ENCODE assay signal across 19 cellular contexts in genomic region chr1:230826166-230826875, GRCh38. TPM values are rescaled to one million over a fixed set of nuclear protein-coding genes. Genes with fewer than 3 reads are reported as not detected.
DNase-seq lines count a peak whose midpoint lies in the region; ATAC-seq, FAIRE-seq and TF ChIP-seq lines count a peak whose summit lies in the region.
"Had no signal": no experiment of that assay in that cellular context is flagged by ENCODE, and none has a peak within 500 bp of the region (broad histone marks: within the 10 kb centered on the region; RNA-seq: fewer than 3 reads in every experiment).

No MANE protein-coding gene starts in this region.

- H3K9me3 ChIP-seq in right lobe of liver (no peaks in the 10 kb centered on the region), HepG2 (ENCODE audit: low read length) (no peaks in the 10 kb centered on the region), endodermal cell (ENCODE audit: control insufficient read depth, low read length) (no peaks in the 10 kb centered on the region), neural progenitor cell (ENCODE audit: low read depth) (no peaks in the 10 kb centered on the region), vagina (no peaks in the 10 kb centered on the region), smooth muscle cell (replicated peaks; ENCODE audit: low read depth) (no peaks in the 10 kb centered on the region)
- H3K9me3 ChIP-seq: HAP-1 had no signal

- no peak overlapping the region for H3K4me3 Mint-ChIP-seq in endodermal cell
- no peak overlapping the region for H3K4me3 Mint-ChIP-seq in neural progenitor cell
- H3K4me3 Mint-ChIP-seq: activated naive CD4-positive, alpha-beta T cell treated with anti-CD3 and anti-CD28 coated beads, Interleukin-2, amount 10 ng/mL, durations not matched to agents 7 days and 5 days; stimulated activated naive B cell treated with anti-CD40 and anti-IgM and Interleukin-4, amounts not matched to agents 10 μg/mL and 1 μg/mL and 100 μg/mL, for 72 hours had no signal

- FAIRE-seq in HepG2 (lab: Jason Lieb, UNC), result no peak

- DNase-seq in right lobe of liver (no peak), HepG2 (ENCODE audit: low spot score) (no peak), endodermal cell (peak; percentile 39), neural progenitor cell (ENCODE audit: low spot score) (no peak), vagina (ENCODE audit: extremely low spot score in 2 of 2) (peak in 1 of 2 donors; percentile 79), smooth muscle cell (lab: John Stamatoyannopoulos, UW; ENCODE audit: unreplicated experiment) (no peak), NCI-H2196 treated with DMSO at 0.1 percent for 48 hours (lab: John Stamatoyannopoulos, UW; ENCODE audit: unreplicated experiment) (no peak)
- DNase-seq: activated CD4-positive, alpha-beta T cell treated with anti-CD3 and anti-CD28 coated beads for 1 hour; activated naive CD4-positive, alpha-beta T cell treated with anti-CD3 and anti-CD28 coated beads, Interleukin-2, amount 10 ng/mL, durations not matched to agents 7 days and 5 days; effector memory CD4-positive, alpha-beta T cell; GDM1; mesendoderm; MM.1S; NCI-H2081 treated with DMSO at 0.1 percent for 48 hours; NCI-H748 treated with DMSO at 0.1 percent for 48 hours; stimulated activated naive B cell treated with anti-CD40 and anti-IgM and Interleukin-4, amounts not matched to agents 10 μg/mL and 1 μg/mL and 100 μg/mL, for 72 hours had no signal

- no TSS peak for BruUV-seq in HepG2 (replicated peaks; lab: Mats Ljungman, UMichigan)

- H3F3A ChIP-seq in neural progenitor cell (ENCODE audit: low read depth) (peaks cover 7% of the 10 kb centered on the region), smooth muscle cell (ENCODE audit: low read depth) (peaks cover 1% of the 10 kb centered on the region)

- H3K4me3 ChIP-seq in right lobe of liver (no peak overlapping the region), HepG2 (replicated peaks in 1 of 3; ENCODE audit: insufficient read depth in 1 of 3, low read depth in 2 of 3, low read length in 3 of 3) (no peak overlapping the region), endodermal cell (ENCODE audit: low read length) (no peak overlapping the region), neural progenitor cell (no peak overlapping the region), vagina (no peak overlapping the region), smooth muscle cell (no peak overlapping the region)
- H3K4me3 ChIP-seq: HAP-1 had no signal

- no peaks in the 10 kb centered on the region for H3K4me1 Mint-ChIP-seq in endodermal cell
- H3K4me1 Mint-ChIP-seq in neural progenitor cell, result peaks cover 28% of the 10 kb centered on the region
- H3K4me1 Mint-ChIP-seq: activated naive CD4-positive, alpha-beta T cell treated with anti-CD3 and anti-CD28 coated beads, Interleukin-2, amount 10 ng/mL, durations not matched to agents 7 days and 5 days; stimulated activated naive B cell treated with anti-CD40 and anti-IgM and Interleukin-4, amounts not matched to agents 10 μg/mL and 1 μg/mL and 100 μg/mL, for 72 hours had no signal

- TF ChIP-seq EP300 in HepG2 (IDR thresholded peaks at IDR 0.05; ENCODE audit: low read depth in 2 of 2, low read length in 2 of 2), result no peak
- no peak for TF ChIP-seq EP300 in HepG2 (CRISPR knock-in tag; IDR thresholded peaks at IDR 0.05; ENCODE audit: borderline replicate concordance)

- TF ChIP-seq CTCF in right lobe of liver (IDR thresholded peaks at IDR 0.05), result no peak
- TF ChIP-seq CTCF in HepG2 (CRISPR knock-in tag; IDR thresholded peaks at IDR 0.05), result no peak
- TF ChIP-seq CTCF in endodermal cell (conservative IDR thresholded peaks at IDR 0.05), result no peak
- no peak for TF ChIP-seq CTCF in neural progenitor cell (IDR thresholded peaks at IDR 0.05)
- no peak for TF ChIP-seq CTCF in vagina (IDR thresholded peaks at IDR 0.05)
- no peak for TF ChIP-seq CTCF in smooth muscle cell (IDR thresholded peaks at IDR 0.05; ENCODE audit: borderline replicate concordance, insufficient read depth, poor library complexity, severe bottlenecking)

- H3K27me3 Mint-ChIP-seq in endodermal cell (ENCODE audit: insufficient read depth) (peaks cover 4% of the 10 kb centered on the region), neural progenitor cell (ENCODE audit: insufficient read depth, low read depth) (peaks cover 2% of the 10 kb centered on the region)

- in situ Hi-C loops in HepG2 (cut with HindIII; ENCODE audit: extremely low pct_ligation_motif_present, low pct_unique_long_range_greater_than_20kb), result no loop called here

- H4K20me1 ChIP-seq in HepG2 (ENCODE audit: insufficient read depth, low read length), result no peaks in the 10 kb centered on the region
- H4K20me1 ChIP-seq in neural progenitor cell (ENCODE audit: low read depth), result no peaks in the 10 kb centered on the region
- H4K20me1 ChIP-seq in smooth muscle cell (ENCODE audit: low read depth), result no peaks in the 10 kb centered on the region

- TF ChIP-seq POLR2A in right lobe of liver (IDR thresholded peaks at IDR 0.05) (no peak), HepG2 (IDR thresholded peaks at IDR 0.05; ENCODE audit: insufficient read depth in 1 of 2, low read depth in 2 of 2, low read length in 2 of 2) (no peak), vagina (IDR thresholded peaks at IDR 0.05) (no peak)

- POLR2A ChIA-PET in HepG2 (lab: Yijun Ruan, JAX), result no interaction called here

- H3K79me2 ChIP-seq in HepG2 (ENCODE audit: insufficient read depth, low read length) (no peaks in the 10 kb centered on the region), neural progenitor cell (ENCODE audit: low read depth) (no peaks in the 10 kb centered on the region), smooth muscle cell (ENCODE audit: low read depth) (no peaks in the 10 kb centered on the region)

- ATAC-seq in right lobe of liver, result no peak
- no peak for ATAC-seq in HepG2
- no peak for ATAC-seq in HG03460 (IDR thresholded peaks at IDR 0.05; ENCODE audit: unreplicated experiment)
- ATAC-seq: stimulated activated naive B cell treated with anti-CD40 and anti-IgM and Interleukin-4, amounts not matched to agents 10 μg/mL and 1 μg/mL and 100 μg/mL, for 72 hours had no signal

- H3K9ac ChIP-seq in HepG2 (ENCODE audit: insufficient read depth, low read depth, low read length), result no peak overlapping the region
- no peak overlapping the region for H3K9ac ChIP-seq in endodermal cell (ENCODE audit: extremely low read depth, low read length, poor library complexity, severe bottlenecking)
- no peak overlapping the region for H3K9ac ChIP-seq in neural progenitor cell
- no peak overlapping the region for H3K9ac ChIP-seq in smooth muscle cell (ENCODE audit: low read depth)

- H3K36me3 ChIP-seq in right lobe of liver (no peaks in the 10 kb centered on the region), HepG2 (replicated peaks in 1 of 2; ENCODE audit: control insufficient read depth in 1 of 2, insufficient read depth in 2 of 2, low read length in 2 of 2) (no peaks in the 10 kb centered on the region), endodermal cell (ENCODE audit: control insufficient read depth, insufficient read depth, low read length) (no peaks in the 10 kb centered on the region), neural progenitor cell (no peaks in the 10 kb centered on the region), vagina (no peaks in the 10 kb centered on the region), smooth muscle cell (ENCODE audit: low read depth) (no peaks in the 10 kb centered on the region)
- H3K36me3 ChIP-seq: HAP-1 had no signal

- H3K9me3 Mint-ChIP-seq in endodermal cell (no peaks in the 10 kb centered on the region), neural progenitor cell (peaks cover 3% of the 10 kb centered on the region)
- H3K9me3 Mint-ChIP-seq: activated naive CD4-positive, alpha-beta T cell treated with anti-CD3 and anti-CD28 coated beads, Interleukin-2, amount 10 ng/mL, durations not matched to agents 7 days and 5 days had no signal

- WGBS in right lobe of liver (ENCODE audit: insufficient coverage, low coverage, low lambda C conversion rate, missing lambda C conversion rate), result 85% methylated on average over 3 of the region's 9 CpGs
- WGBS in HepG2 (ENCODE audit: low lambda C conversion rate), result 53% methylated on average over 9 of the region's 9 CpGs
- 93 to 96% methylated on average over 8 to 9 of the region's 9 CpGs for WGBS in endodermal cell (ENCODE audit: insufficient coverage in 1 of 2, insufficient read length in 1 of 2), 2 experiments
- WGBS in smooth muscle cell (ENCODE audit: low lambda C conversion rate), result 96% methylated on average over 9 of the region's 9 CpGs

- intact Hi-C loops in right lobe of liver (cut with DNase I) (no loop called here), HepG2 (cut with micrococcal nuclease; ENCODE audit: unreplicated experiment) (no loop called here), vagina (cut with DNase I) (no loop called here)

- H3K27me3 ChIP-seq in right lobe of liver (no peaks in the 10 kb centered on the region), HepG2 (ENCODE audit: control insufficient read depth in 1 of 2, insufficient read depth in 2 of 2, low read length in 2 of 2) (peaks cover 0 to 12% of the 10 kb centered on the region in 2 experiments; a peak in 2 of 5 replicates), endodermal cell (ENCODE audit: control insufficient read depth, insufficient read depth, low read length, poor library complexity, severe bottlenecking) (no peaks in the 10 kb centered on the region), neural progenitor cell (no peaks in the 10 kb centered on the region), vagina (no peaks in the 10 kb centered on the region), smooth muscle cell (ENCODE audit: low read depth) (no peaks in the 10 kb centered on the region)

- H3K36me3 Mint-ChIP-seq in endodermal cell (ENCODE audit: low read depth) (no peaks in the 10 kb centered on the region), neural progenitor cell (no peaks in the 10 kb centered on the region)
- H3K36me3 Mint-ChIP-seq: activated naive CD4-positive, alpha-beta T cell treated with anti-CD3 and anti-CD28 coated beads, Interleukin-2, amount 10 ng/mL, durations not matched to agents 7 days and 5 days; stimulated activated naive B cell treated with anti-CD40 and anti-IgM and Interleukin-4, amounts not matched to agents 10 μg/mL and 1 μg/mL and 100 μg/mL, for 72 hours had no signal

- H3K27ac Mint-ChIP-seq in endodermal cell (no peak overlapping the region), neural progenitor cell (peak overlapping the region; percentile 60)
- H3K27ac Mint-ChIP-seq: activated naive CD4-positive, alpha-beta T cell treated with anti-CD3 and anti-CD28 coated beads, Interleukin-2, amount 10 ng/mL, durations not matched to agents 7 days and 5 days; stimulated activated naive B cell treated with anti-CD40 and anti-IgM and Interleukin-4, amounts not matched to agents 10 μg/mL and 1 μg/mL and 100 μg/mL, for 72 hours had no signal

- H3K4me2 ChIP-seq in HepG2 (ENCODE audit: low read depth, low read length), result no peak overlapping the region
- H3K4me2 ChIP-seq in neural progenitor cell, result no peak overlapping the region
- no peak overlapping the region for H3K4me2 ChIP-seq in smooth muscle cell

- CTCF ChIA-PET in HepG2 (lab: Yijun Ruan, JAX; ENCODE audit: low intra/inter-chr PET ratio, low total read pairs), result no interaction called here

- H2AFZ ChIP-seq in HepG2 (ENCODE audit: low read length) (no peak overlapping the region), neural progenitor cell (replicated peaks) (no peak overlapping the region), smooth muscle cell (ENCODE audit: low read depth) (no peak overlapping the region)

- TF ChIP-seq RAD21 in HepG2 (CRISPR knock-in tag; IDR thresholded peaks at IDR 0.05), result no peak

- H3K27ac ChIP-seq in right lobe of liver (peak overlapping the region; percentile 38 to 73 (median 44)), HepG2 (ENCODE audit: extremely low read length, insufficient read depth, low read length) (no peak overlapping the region), endodermal cell (ENCODE audit: low read depth, low read length) (no peak overlapping the region), neural progenitor cell (no peak overlapping the region), vagina (peak overlapping the region; percentile 81), smooth muscle cell (ENCODE audit: low read depth) (no peak overlapping the region)
- H3K27ac ChIP-seq: RWPE1 had no signal

- H3K4me1 ChIP-seq in right lobe of liver (peaks cover 0 to 13% (median 0%) of the 10 kb centered on the region in 4 donors), HepG2 (ENCODE audit: insufficient read depth, low read length) (no peaks in the 10 kb centered on the region), endodermal cell (ENCODE audit: control insufficient read depth, insufficient read depth, low read length) (no peaks in the 10 kb centered on the region), neural progenitor cell (peaks cover 15% of the 10 kb centered on the region), vagina (peaks cover 55% of the 10 kb centered on the region), smooth muscle cell (ENCODE audit: low read depth) (peaks cover 5% of the 10 kb centered on the region)
- H3K4me1 ChIP-seq: HAP-1 had no signal

RNA-seq across cellular contexts. Expression of gene C1orf198, which starts 42.0 kb away (rescaled TPM):
- total RNA-seq in right lobe of liver (10 to 100 TPM in 3 of 6 experiments, 1 to 10 TPM in 3; 4.2 to 33.7 (median 17.2) TPM), HepG2 (2016; rRNA removed; fragmentation: Illumina TruSeq; extraction: Trizol) (13.4 and 16.0 TPM in 2 replicates), endodermal cell (10 to 100 TPM; 37.5 to 44.8 TPM), neural progenitor cell (ENCODE audit: low replicate concordance) (48.5 and 66.7 TPM in 2 replicates), vagina (38.8 TPM), smooth muscle cell (77.5 and 92.5 TPM in 2 replicates)
- total RNA-seq in HepG2 (2016; cell fraction: cytosol; rRNA removed; fragmentation: Illumina TruSeq; extraction: Trizol; ENCODE audit: low read depth), result 1.5 and 2.5 TPM in 2 replicates
- 13.4 and 14.5 TPM in 2 replicates for total RNA-seq in HepG2 (2016; cell fraction: insoluble cytoplasmic fraction; rRNA removed; fragmentation: Illumina TruSeq; extraction: Trizol)
- total RNA-seq in HepG2 (2016; cell fraction: membrane; rRNA removed; fragmentation: Illumina TruSeq; extraction: Trizol), result 8.6 and 8.8 TPM in 2 replicates
- total RNA-seq in HepG2 (2016; cell fraction: nucleus; rRNA removed; fragmentation: Illumina TruSeq; extraction: Trizol), result 8.3 and 9.9 TPM in 2 replicates
- polyA plus RNA-seq in HepG2 (2011; rRNA removed) (12.7 and 13.7 TPM in 2 replicates), smooth muscle cell (59.4 and 67.7 TPM in 2 replicates)
- 11.3 and 13.6 TPM in 2 replicates for polyA plus RNA-seq in HepG2 (2011; cell fraction: cytosol; rRNA removed)
- 16.2 and 18.1 TPM in 2 replicates for polyA plus RNA-seq in HepG2 (2011; cell fraction: nucleus; rRNA removed)
- polyA plus RNA-seq in HepG2 (2012), result 8.9 and 9.1 TPM in 2 replicates
- polyA plus RNA-seq in HepG2 (2016; cell fraction: cytosol; fragmentation: Illumina TruSeq; extraction: Trizol; ENCODE audit: low read depth), result 1.5 and 1.6 TPM in 2 replicates
- polyA plus RNA-seq in HepG2 (2016; cell fraction: insoluble cytoplasmic fraction; fragmentation: Illumina TruSeq; extraction: Trizol; ENCODE audit: low read depth), result 19.1 and 21.4 TPM in 2 replicates
- polyA plus RNA-seq in HepG2 (2016; cell fraction: membrane; fragmentation: Illumina TruSeq; extraction: Trizol; ENCODE audit: low read depth), result 6.0 and 6.2 TPM in 2 replicates
- 16.8 and 17.0 TPM in 2 replicates for polyA plus RNA-seq in HepG2 (2016; cell fraction: nucleus; fragmentation: Illumina TruSeq; extraction: Trizol; ENCODE audit: insufficient read depth, low read depth)
- polyA minus RNA-seq in HepG2 (2011; rRNA and poly(A)+ RNA removed; ENCODE audit: low replicate concordance), result 15.9 and 27.8 TPM in 2 replicates
- 14.3 and 14.7 TPM in 2 replicates for polyA minus RNA-seq in HepG2 (2011; cell fraction: cytosol; rRNA and poly(A)+ RNA removed)
- polyA minus RNA-seq in HepG2 (2011; cell fraction: nucleus; rRNA and poly(A)+ RNA removed), result 12.6 and 12.7 TPM in 2 replicates
- polyA plus RNA-seq in endodermal cell (2013, experiment 1 of 2), result 61.8 TPM
- polyA plus RNA-seq in endodermal cell (2013, experiment 2 of 2), result 58.9 TPM

Comparison
In these comparisons a context has a peak if more than half of its experiments do, and no peak if none do; other contexts are left out.
1. H3K27ac ChIP-seq: peak in right lobe of liver (3 of 3) and vagina (single experiment); none in HepG2 (single experiment), endodermal cell (single experiment), neural progenitor cell (single experiment) and smooth muscle cell (single experiment).